Comparison of ENCODE assay signal across 1 cellular context in the genomic region with DNA sequence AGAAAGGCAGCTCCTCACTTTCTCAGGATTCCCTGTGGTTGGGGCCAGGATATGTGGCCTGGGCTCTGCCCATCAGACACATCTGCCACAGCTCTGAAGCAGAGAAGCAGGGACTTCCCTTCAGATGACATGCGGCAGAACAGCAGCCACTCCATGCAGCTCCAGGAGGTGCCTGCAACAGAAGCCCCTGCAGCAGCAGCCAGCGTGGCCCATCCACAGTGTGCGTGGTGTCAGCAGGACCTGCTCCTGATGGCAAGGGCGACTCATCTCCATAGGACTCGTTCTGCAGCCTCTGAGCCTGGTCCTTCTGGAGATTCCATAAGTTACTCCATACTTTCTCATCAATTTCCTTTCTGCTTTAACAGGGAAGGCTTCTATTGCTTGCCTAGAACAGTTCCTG.
TF ChIP-seq lines count a peak whose summit lies in the region.

No MANE protein-coding gene starts in this region.

TF ChIP-seq in IMR-90, 13 proteins besides CTCF, POLR2A, EP300 and RAD21 (continued from another document):
- TF ChIP-seq BHLHE40 (IDR thresholded peaks at IDR 0.05; ENCODE audit: low read depth, low read length) (no peak), SMC3 (IDR thresholded peaks at IDR 0.05; ENCODE audit: low read depth, low read length) (no peak), MXI1 (IDR thresholded peaks at IDR 0.05; ENCODE audit: borderline replicate concordance, low read depth, low read length) (no peak), NFE2L2 (IDR thresholded peaks at IDR 0.05; ENCODE audit: low read depth, low read length) (no peak), CEBPB (IDR thresholded peaks at IDR 0.05; ENCODE audit: low read depth, low read length) (no peak), FOS (IDR thresholded peaks at IDR 0.05; ENCODE audit: low read depth, low read length) (no peak), RFX5 (IDR thresholded peaks at IDR 0.05; ENCODE audit: low read depth, low read length) (no peak), MAZ (IDR thresholded peaks at IDR 0.05; ENCODE audit: borderline replicate concordance, low read depth, low read length) (no peak), RCOR1 (IDR thresholded peaks at IDR 0.05; ENCODE audit: insufficient replicate concordance, low read length) (no peak)
- TF ChIP-seq, protein P1, sequence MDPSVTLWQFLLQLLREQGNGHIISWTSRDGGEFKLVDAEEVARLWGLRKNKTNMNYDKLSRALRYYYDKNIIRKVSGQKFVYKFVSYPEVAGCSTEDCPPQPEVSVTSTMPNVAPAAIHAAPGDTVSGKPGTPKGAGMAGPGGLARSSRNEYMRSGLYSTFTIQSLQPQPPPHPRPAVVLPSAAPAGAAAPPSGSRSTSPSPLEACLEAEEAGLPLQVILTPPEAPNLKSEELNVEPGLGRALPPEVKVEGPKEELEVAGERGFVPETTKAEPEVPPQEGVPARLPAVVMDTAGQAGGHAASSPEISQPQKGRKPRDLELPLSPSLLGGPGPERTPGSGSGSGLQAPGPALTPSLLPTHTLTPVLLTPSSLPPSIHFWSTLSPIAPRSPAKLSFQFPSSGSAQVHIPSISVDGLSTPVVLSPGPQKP (IDR thresholded peaks at IDR 0.05; ENCODE audit: borderline replicate concordance, low read depth, low read length): no peak
